In genomic region chr6:3170676-3171075, GRCh38 we compare ENCODE assay signal across 2 cellular contexts. TPM values are rescaled to one million over a fixed set of nuclear protein-coding genes. Genes with fewer than 3 reads are reported as not detected.
"Had no signal": no experiment of that assay in that cellular context is flagged by ENCODE, and none has a peak within 500 bp of the region (broad histone marks: within the 10 kb centered on the region; RNA-seq: fewer than 3 reads in every experiment).

No MANE protein-coding gene starts in this region.

RNA-seq across cellular contexts. Expression of gene TUBB2B, which starts 56.8 kb away (rescaled TPM):
- total RNA-seq: activated naive CD8-positive, alpha-beta T cell treated with anti-CD3 and anti-CD28 coated beads, Interleukin-2, amount 10 ng/mL, durations not matched to agents 7 days and 5 days; ascending aorta had no signal
